Comparison of ENCODE assay signal across 1 cellular context in the genomic region with DNA sequence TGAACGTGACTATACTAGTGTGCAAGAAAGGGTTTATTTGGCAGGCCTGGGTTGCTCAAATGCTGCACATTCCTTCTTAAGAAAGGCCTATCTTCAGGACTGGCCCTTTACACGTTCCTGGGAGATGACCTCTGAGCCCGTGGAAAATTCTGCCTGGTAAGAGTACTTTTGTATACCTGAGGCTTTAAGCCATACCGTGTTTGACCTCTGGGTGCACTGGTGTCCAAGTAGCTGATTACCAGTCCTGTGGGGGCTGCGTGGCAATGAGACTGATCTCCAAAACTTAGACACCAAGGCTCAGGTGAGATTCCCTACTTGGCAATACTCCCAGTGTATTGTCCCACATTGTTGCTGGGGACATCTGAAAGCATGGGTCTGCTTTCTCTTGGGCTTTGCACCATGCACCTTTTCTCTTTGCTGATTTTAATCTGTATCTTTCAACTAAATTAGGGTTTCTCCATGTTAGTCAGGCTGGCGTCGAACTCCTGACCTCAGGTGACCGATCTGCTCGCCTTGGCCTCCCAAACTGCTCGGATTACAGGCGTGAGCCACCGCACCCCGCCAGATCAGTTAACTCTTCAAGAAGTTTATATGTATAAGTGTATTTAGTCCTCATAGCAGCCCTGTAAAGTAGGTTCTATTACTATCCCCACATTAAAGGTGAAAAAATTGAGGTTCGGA.
TF ChIP-seq lines count a peak whose summit lies in the region.

No MANE protein-coding gene starts in this region.

TF ChIP-seq in HepG2, 621 proteins besides CTCF, POLR2A, EP300 and RAD21 (continued from another document and continues in another):
- TF ChIP-seq, protein P1, sequence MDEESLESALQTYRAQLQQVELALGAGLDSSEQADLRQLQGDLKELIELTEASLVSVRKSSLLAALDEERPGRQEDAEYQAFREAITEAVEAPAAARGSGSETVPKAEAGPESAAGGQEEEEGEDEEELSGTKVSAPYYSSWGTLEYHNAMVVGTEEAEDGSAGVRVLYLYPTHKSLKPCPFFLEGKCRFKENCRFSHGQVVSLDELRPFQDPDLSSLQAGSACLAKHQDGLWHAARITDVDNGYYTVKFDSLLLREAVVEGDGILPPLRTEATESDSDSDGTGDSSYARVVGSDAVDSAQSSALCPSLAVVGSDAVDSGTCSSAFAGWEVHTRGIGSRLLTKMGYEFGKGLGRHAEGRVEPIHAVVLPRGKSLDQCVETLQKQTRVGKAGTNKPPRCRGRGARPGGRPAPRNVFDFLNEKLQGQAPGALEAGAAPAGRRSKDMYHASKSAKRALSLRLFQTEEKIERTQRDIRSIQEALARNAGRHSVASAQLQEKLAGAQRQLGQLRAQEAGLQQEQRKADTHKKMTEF (CRISPR knock-in tag; IDR thresholded peaks at IDR 0.05) = no peak
- TF ChIP-seq ZNF564 (CRISPR knock-in tag; IDR thresholded peaks at IDR 0.05) (no peak), PAX8 (CRISPR knock-in tag; IDR thresholded peaks at IDR 0.05; ENCODE audit: borderline replicate concordance) (no peak), ZNF563 (CRISPR knock-in tag; IDR thresholded peaks at IDR 0.05) (no peak), ZKSCAN8 (CRISPR knock-in tag; IDR thresholded peaks at IDR 0.05; ENCODE audit: borderline replicate concordance) (no peak), ISL2 (CRISPR knock-in tag; IDR thresholded peaks at IDR 0.05) (0 out of 2 replicates have a peak, but pooled peaks have one; percentile 19), ZNF12 (CRISPR knock-in tag; IDR thresholded peaks at IDR 0.05) (0 out of 2 replicates have a peak, but pooled peaks have one; percentile 14), ZNF605 (CRISPR knock-in tag; IDR thresholded peaks at IDR 0.05) (no peak), ZNF44 (CRISPR knock-in tag; IDR thresholded peaks at IDR 0.05) (no peak), ZNF234 (CRISPR knock-in tag; conservative IDR thresholded peaks at IDR 0.05) (no peak), ZNF468 (CRISPR knock-in tag; IDR thresholded peaks at IDR 0.05) (no peak), ZNF567 (CRISPR knock-in tag; IDR thresholded peaks at IDR 0.05; ENCODE audit: borderline replicate concordance) (no peak), ZNF562 (CRISPR knock-in tag; IDR thresholded peaks at IDR 0.05; ENCODE audit: borderline replicate concordance) (no peak), ZNF788 (CRISPR knock-in tag; IDR thresholded peaks at IDR 0.05; ENCODE audit: borderline replicate concordance) (no peak), MTA3 (CRISPR knock-in tag; IDR thresholded peaks at IDR 0.05) (no peak), ZMYM3 (CRISPR knock-in tag; IDR thresholded peaks at IDR 0.05) (0 out of 2 replicates have a peak, but pooled peaks have one; percentile 48), JARID2 (CRISPR knock-in tag; IDR thresholded peaks at IDR 0.05; ENCODE audit: insufficient replicate concordance) (no peak), TOE1 (CRISPR knock-in tag; IDR thresholded peaks at IDR 0.05) (no peak), ZNF335 (CRISPR knock-in tag; IDR thresholded peaks at IDR 0.05) (no peak), ZNF230 (CRISPR knock-in tag; IDR thresholded peaks at IDR 0.05) (no peak)
- TF ChIP-seq, protein P2, sequence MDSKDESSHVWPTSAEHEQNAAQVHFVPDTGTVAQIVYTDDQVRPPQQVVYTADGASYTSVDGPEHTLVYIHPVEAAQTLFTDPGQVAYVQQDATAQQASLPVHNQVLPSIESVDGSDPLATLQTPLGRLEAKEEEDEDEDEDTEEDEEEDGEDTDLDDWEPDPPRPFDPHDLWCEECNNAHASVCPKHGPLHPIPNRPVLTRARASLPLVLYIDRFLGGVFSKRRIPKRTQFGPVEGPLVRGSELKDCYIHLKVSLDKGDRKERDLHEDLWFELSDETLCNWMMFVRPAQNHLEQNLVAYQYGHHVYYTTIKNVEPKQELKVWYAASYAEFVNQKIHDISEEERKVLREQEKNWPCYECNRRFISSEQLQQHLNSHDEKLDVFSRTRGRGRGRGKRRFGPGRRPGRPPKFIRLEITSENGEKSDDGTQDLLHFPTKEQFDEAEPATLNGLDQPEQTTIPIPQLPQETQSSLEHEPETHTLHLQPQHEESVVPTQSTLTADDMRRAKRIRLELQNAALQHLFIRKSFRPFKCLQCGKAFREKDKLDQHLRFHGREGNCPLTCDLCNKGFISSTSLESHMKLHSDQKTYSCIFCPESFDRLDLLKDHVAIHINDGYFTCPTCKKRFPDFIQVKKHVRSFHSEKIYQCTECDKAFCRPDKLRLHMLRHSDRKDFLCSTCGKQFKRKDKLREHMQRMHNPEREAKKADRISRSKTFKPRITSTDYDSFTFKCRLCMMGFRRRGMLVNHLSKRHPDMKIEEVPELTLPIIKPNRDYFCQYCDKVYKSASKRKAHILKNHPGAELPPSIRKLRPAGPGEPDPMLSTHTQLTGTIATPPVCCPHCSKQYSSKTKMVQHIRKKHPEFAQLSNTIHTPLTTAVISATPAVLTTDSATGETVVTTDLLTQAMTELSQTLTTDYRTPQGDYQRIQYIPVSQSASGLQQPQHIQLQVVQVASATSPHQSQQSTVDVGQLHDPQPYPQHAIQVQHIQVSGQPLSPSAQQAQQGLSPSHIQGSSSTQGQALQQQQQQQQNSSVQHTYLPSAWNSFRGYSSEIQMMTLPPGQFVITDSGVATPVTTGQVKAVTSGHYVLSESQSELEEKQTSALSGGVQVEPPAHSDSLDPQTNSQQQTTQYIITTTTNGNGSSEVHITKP (CRISPR knock-in tag; IDR thresholded peaks at IDR 0.05; ENCODE audit: low read depth) = no peak
- TF ChIP-seq, protein P3, sequence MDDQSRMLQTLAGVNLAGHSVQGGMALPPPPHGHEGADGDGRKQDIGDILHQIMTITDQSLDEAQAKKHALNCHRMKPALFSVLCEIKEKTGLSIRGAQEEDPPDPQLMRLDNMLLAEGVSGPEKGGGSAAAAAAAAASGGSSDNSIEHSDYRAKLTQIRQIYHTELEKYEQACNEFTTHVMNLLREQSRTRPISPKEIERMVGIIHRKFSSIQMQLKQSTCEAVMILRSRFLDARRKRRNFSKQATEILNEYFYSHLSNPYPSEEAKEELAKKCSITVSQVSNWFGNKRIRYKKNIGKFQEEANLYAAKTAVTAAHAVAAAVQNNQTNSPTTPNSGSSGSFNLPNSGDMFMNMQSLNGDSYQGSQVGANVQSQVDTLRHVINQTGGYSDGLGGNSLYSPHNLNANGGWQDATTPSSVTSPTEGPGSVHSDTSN (CRISPR knock-in tag; IDR thresholded peaks at IDR 0.05; ENCODE audit: borderline replicate concordance) = no peak
- TF ChIP-seq, protein P4, sequence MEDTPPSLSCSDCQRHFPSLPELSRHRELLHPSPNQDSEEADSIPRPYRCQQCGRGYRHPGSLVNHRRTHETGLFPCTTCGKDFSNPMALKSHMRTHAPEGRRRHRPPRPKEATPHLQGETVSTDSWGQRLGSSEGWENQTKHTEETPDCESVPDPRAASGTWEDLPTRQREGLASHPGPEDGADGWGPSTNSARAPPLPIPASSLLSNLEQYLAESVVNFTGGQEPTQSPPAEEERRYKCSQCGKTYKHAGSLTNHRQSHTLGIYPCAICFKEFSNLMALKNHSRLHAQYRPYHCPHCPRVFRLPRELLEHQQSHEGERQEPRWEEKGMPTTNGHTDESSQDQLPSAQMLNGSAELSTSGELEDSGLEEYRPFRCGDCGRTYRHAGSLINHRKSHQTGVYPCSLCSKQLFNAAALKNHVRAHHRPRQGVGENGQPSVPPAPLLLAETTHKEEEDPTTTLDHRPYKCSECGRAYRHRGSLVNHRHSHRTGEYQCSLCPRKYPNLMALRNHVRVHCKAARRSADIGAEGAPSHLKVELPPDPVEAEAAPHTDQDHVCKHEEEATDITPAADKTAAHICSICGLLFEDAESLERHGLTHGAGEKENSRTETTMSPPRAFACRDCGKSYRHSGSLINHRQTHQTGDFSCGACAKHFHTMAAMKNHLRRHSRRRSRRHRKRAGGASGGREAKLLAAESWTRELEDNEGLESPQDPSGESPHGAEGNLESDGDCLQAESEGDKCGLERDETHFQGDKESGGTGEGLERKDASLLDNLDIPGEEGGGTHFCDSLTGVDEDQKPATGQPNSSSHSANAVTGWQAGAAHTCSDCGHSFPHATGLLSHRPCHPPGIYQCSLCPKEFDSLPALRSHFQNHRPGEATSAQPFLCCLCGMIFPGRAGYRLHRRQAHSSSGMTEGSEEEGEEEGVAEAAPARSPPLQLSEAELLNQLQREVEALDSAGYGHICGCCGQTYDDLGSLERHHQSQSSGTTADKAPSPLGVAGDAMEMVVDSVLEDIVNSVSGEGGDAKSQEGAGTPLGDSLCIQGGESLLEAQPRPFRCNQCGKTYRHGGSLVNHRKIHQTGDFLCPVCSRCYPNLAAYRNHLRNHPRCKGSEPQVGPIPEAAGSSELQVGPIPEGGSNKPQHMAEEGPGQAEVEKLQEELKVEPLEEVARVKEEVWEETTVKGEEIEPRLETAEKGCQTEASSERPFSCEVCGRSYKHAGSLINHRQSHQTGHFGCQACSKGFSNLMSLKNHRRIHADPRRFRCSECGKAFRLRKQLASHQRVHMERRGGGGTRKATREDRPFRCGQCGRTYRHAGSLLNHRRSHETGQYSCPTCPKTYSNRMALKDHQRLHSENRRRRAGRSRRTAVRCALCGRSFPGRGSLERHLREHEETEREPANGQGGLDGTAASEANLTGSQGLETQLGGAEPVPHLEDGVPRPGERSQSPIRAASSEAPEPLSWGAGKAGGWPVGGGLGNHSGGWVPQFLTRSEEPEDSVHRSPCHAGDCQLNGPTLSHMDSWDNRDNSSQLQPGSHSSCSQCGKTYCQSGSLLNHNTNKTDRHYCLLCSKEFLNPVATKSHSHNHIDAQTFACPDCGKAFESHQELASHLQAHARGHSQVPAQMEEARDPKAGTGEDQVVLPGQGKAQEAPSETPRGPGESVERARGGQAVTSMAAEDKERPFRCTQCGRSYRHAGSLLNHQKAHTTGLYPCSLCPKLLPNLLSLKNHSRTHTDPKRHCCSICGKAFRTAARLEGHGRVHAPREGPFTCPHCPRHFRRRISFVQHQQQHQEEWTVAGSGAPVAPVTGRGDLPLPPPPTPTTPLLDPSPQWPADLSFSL (CRISPR knock-in tag; IDR thresholded peaks at IDR 0.05) = no peak
- TF ChIP-seq, protein P5, sequence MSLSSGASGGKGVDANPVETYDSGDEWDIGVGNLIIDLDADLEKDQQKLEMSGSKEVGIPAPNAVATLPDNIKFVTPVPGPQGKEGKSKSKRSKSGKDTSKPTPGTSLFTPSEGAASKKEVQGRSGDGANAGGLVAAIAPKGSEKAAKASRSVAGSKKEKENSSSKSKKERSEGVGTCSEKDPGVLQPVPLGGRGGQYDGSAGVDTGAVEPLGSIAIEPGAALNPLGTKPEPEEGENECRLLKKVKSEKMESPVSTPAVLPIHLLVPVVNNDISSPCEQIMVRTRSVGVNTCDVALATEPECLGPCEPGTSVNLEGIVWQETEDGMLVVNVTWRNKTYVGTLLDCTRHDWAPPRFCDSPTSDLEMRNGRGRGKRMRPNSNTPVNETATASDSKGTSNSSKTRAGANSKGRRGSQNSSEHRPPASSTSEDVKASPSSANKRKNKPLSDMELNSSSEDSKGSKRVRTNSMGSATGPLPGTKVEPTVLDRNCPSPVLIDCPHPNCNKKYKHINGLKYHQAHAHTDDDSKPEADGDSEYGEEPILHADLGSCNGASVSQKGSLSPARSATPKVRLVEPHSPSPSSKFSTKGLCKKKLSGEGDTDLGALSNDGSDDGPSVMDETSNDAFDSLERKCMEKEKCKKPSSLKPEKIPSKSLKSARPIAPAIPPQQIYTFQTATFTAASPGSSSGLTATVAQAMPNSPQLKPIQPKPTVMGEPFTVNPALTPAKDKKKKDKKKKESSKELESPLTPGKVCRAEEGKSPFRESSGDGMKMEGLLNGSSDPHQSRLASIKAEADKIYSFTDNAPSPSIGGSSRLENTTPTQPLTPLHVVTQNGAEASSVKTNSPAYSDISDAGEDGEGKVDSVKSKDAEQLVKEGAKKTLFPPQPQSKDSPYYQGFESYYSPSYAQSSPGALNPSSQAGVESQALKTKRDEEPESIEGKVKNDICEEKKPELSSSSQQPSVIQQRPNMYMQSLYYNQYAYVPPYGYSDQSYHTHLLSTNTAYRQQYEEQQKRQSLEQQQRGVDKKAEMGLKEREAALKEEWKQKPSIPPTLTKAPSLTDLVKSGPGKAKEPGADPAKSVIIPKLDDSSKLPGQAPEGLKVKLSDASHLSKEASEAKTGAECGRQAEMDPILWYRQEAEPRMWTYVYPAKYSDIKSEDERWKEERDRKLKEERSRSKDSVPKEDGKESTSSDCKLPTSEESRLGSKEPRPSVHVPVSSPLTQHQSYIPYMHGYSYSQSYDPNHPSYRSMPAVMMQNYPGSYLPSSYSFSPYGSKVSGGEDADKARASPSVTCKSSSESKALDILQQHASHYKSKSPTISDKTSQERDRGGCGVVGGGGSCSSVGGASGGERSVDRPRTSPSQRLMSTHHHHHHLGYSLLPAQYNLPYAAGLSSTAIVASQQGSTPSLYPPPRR (CRISPR knock-in tag; IDR thresholded peaks at IDR 0.05; ENCODE audit: borderline replicate concordance) = no peak
- TF ChIP-seq, protein P6, sequence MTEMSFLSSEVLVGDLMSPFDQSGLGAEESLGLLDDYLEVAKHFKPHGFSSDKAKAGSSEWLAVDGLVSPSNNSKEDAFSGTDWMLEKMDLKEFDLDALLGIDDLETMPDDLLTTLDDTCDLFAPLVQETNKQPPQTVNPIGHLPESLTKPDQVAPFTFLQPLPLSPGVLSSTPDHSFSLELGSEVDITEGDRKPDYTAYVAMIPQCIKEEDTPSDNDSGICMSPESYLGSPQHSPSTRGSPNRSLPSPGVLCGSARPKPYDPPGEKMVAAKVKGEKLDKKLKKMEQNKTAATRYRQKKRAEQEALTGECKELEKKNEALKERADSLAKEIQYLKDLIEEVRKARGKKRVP (CRISPR knock-in tag; IDR thresholded peaks at IDR 0.05) = no peak
- TF ChIP-seq, protein P7, sequence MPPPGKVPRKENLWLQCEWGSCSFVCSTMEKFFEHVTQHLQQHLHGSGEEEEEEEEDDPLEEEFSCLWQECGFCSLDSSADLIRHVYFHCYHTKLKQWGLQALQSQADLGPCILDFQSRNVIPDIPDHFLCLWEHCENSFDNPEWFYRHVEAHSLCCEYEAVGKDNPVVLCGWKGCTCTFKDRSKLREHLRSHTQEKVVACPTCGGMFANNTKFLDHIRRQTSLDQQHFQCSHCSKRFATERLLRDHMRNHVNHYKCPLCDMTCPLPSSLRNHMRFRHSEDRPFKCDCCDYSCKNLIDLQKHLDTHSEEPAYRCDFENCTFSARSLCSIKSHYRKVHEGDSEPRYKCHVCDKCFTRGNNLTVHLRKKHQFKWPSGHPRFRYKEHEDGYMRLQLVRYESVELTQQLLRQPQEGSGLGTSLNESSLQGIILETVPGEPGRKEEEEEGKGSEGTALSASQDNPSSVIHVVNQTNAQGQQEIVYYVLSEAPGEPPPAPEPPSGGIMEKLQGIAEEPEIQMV (CRISPR knock-in tag; IDR thresholded peaks at IDR 0.05; ENCODE audit: low read depth) = no peak
- TF ChIP-seq, protein P8, sequence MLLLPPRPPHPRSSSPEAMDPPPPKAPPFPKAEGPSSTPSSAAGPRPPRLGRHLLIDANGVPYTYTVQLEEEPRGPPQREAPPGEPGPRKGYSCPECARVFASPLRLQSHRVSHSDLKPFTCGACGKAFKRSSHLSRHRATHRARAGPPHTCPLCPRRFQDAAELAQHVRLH (CRISPR knock-in tag; IDR thresholded peaks at IDR 0.05; ENCODE audit: borderline replicate concordance, low read depth) = no peak
- TF ChIP-seq, protein P9, sequence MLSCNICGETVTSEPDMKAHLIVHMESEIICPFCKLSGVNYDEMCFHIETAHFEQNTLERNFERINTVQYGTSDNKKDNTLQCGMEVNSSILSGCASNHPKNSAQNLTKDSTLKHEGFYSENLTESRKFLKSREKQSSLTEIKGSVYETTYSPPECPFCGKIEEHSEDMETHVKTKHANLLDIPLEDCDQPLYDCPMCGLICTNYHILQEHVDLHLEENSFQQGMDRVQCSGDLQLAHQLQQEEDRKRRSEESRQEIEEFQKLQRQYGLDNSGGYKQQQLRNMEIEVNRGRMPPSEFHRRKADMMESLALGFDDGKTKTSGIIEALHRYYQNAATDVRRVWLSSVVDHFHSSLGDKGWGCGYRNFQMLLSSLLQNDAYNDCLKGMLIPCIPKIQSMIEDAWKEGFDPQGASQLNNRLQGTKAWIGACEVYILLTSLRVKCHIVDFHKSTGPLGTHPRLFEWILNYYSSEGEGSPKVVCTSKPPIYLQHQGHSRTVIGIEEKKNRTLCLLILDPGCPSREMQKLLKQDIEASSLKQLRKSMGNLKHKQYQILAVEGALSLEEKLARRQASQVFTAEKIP (CRISPR knock-in tag; IDR thresholded peaks at IDR 0.05; ENCODE audit: borderline replicate concordance) = no peak
